Comparison of ENCODE assay signal across 19 cellular contexts in genomic region chr21:42307106-42307505, GRCh38. TPM values are rescaled to one million over a fixed set of nuclear protein-coding genes. Genes with fewer than 3 reads are reported as not detected.
"Had no signal": no experiment of that assay in that cellular context is flagged by ENCODE, and none has a peak within 500 bp of the region (broad histone marks: within the 10 kb centered on the region; RNA-seq: fewer than 3 reads in every experiment).

No MANE protein-coding gene starts in this region.

- DNase-seq: activated CD4-positive, alpha-beta T cell treated with anti-CD3 and anti-CD28 coated beads for 1 hour; activated CD4-positive, alpha-beta T cell treated with anti-CD3 and anti-CD28 coated beads, Interleukin-2, amount 50 U/mL, for 48 hours; activated T-cell treated with anti-CD3 and anti-CD28 coated beads, Interleukin-2, amount 50 U/mL, for 24 hours; caudate nucleus; hypothalamus; left ventricle myocardium inferior; mucosa of descending colon; naive thymus-derived CD4-positive, alpha-beta T cell; retina; stimulated activated CD4-positive, alpha-beta T cell treated with anti-CD3 and anti-CD28 coated beads, Interleukin-15, amount 100 ng/mL, for 24 hours; stimulated activated CD4-positive, alpha-beta T cell treated with anti-CD3 and anti-CD28 coated beads, Interleukin-4, amount 100 ng/mL, for 1 hour; stimulated activated naive CD4-positive, alpha-beta T cell; substantia nigra; transverse colon had no signal

- H3K27ac Mint-ChIP-seq: activated naive CD4-positive, alpha-beta T cell treated with anti-CD3 and anti-CD28 coated beads, Interleukin-2, amount 50 U/mL, for 72 hours; activated T-cell treated with anti-CD3 and anti-CD28 coated beads, Interleukin-2, amount 50 U/mL, for 24 hours had no signal

- H3K4me3 Mint-ChIP-seq: activated T-cell treated with anti-CD3 and anti-CD28 coated beads, Interleukin-2, amount 50 U/mL, for 24 hours; naive thymus-derived CD4-positive, alpha-beta T cell had no signal

- H3K36me3 Mint-ChIP-seq: activated naive CD4-positive, alpha-beta T cell treated with anti-CD3 and anti-CD28 coated beads, Interleukin-2, amount 50 U/mL, for 72 hours; naive thymus-derived CD4-positive, alpha-beta T cell had no signal

- H3K9me3 ChIP-seq: esophagus muscularis mucosa, left ventricle myocardium inferior, mucosa of descending colon, transverse colon, vagina had no signal

- H3K36me3 ChIP-seq: esophagus muscularis mucosa, left ventricle myocardium inferior, transverse colon, vagina had no signal

- H3K27ac ChIP-seq: esophagus muscularis mucosa, left ventricle myocardium inferior, transverse colon, vagina had no signal

- H3K4me3 ChIP-seq: esophagus muscularis mucosa, left ventricle myocardium inferior, mucosa of descending colon, transverse colon, vagina had no signal

- H3K27me3 ChIP-seq: vagina had no signal

- ATAC-seq: activated naive CD4-positive, alpha-beta T cell treated with anti-CD3 and anti-CD28 coated beads, Interleukin-2, amount 50 U/mL, for 72 hours; mucosa of descending colon; naive thymus-derived CD4-positive, alpha-beta T cell had no signal

- H3K9me3 Mint-ChIP-seq: activated naive CD4-positive, alpha-beta T cell treated with anti-CD3 and anti-CD28 coated beads, Interleukin-2, amount 50 U/mL, for 72 hours; activated T-cell treated with anti-CD3 and anti-CD28 coated beads, Interleukin-2, amount 50 U/mL, for 24 hours had no signal

RNA-seq across cellular contexts. Expression of gene TFF3, which starts 8.1 kb away (rescaled TPM):
- total RNA-seq: activated naive CD4-positive, alpha-beta T cell treated with anti-CD3 and anti-CD28 coated beads, Interleukin-2, amount 50 U/mL, for 72 hours; naive thymus-derived CD4-positive, alpha-beta T cell had no signal
- polyA plus RNA-seq: naive thymus-derived CD4-positive, alpha-beta T cell had no signal

RNA-seq across cellular contexts. Expression of gene TFF2, which starts 43.7 kb away (rescaled TPM):
- total RNA-seq: activated naive CD4-positive, alpha-beta T cell treated with anti-CD3 and anti-CD28 coated beads, Interleukin-2, amount 50 U/mL, for 72 hours; esophagus muscularis mucosa; glomerular endothelial cell; kidney epithelial cell; left ventricle myocardium inferior; naive thymus-derived CD4-positive, alpha-beta T cell; vagina had no signal
- polyA plus RNA-seq: naive thymus-derived CD4-positive, alpha-beta T cell had no signal

RNA-seq across cellular contexts. Expression of gene TFF1, which starts 59.2 kb away (rescaled TPM):
- total RNA-seq: activated naive CD4-positive, alpha-beta T cell treated with anti-CD3 and anti-CD28 coated beads, Interleukin-2, amount 50 U/mL, for 72 hours; esophagus muscularis mucosa; glomerular endothelial cell; kidney epithelial cell; left ventricle myocardium inferior; naive thymus-derived CD4-positive, alpha-beta T cell; vagina had no signal
- polyA plus RNA-seq: naive thymus-derived CD4-positive, alpha-beta T cell had no signal
